In the genomic region with DNA sequence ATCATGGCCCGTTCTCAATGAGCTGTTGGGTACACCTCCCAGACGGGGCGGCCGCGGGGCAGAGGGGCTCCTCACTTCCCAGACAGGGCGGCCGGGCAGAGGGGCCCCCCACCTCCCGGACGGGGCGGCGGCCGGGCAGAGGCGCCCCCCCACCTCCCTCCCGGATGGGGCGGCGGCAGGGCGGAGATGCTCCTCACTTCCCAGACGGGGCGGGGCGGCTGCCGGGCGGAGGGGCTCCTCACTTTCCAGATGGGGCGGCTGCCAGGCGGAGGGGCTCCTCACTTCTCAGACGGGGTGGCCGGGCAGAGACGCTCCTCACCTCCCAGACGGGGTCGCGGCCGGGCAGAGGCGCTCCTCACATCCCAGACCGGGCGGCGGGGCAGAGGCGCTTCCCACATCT, we compare ENCODE assay signal across 2 cellular contexts. TPM values are rescaled to one million over a fixed set of nuclear protein-coding genes. Genes with fewer than 3 reads are reported as not detected.
"Had no signal": no experiment of that assay in that cellular context is flagged by ENCODE, and none has a peak within 500 bp of the region (broad histone marks: within the 10 kb centered on the region; RNA-seq: fewer than 3 reads in every experiment).

No MANE protein-coding gene starts in this region.

RNA-seq across cellular contexts. Expression of gene JAM2, which starts 56.4 kb away (rescaled TPM):
- polyA plus RNA-seq: immature natural killer cell, keratinocyte had no signal
